In the genomic region with DNA sequence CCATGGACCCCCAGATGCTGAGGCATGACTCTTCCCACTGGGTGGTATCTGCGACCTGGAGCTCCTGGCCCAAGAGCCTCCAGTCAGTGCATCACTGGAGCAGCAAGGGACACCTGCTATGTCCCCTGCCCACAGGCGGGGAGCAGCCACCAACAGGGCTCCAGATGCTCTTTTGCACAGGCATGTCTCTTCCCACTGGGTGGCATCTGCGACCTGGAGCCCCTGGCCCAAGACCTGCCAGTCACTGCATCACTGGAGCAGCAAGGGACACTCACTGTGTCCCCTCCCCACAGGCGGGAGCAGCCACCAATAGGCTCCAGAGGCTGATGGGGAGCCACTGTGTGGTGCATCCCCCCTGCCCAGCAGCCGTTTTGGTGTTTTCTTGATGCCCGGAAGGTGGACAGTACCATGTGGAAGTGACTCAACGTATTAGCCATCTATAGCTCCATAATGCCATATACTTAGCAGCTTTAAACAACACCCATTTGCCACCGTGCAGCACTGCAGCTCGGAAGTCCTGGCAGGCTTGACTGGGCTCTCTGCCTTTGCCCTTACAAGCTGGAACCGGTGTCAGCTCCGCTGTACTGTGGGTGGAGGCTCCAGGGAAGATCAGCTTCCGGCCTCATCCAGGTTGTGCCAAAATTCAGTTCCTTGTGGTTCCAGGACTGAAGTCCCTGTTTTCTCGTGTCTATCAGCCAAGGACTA, we compare ENCODE assay signal across 19 cellular contexts.
DNase-seq lines count a peak whose midpoint lies in the region; ATAC-seq and TF ChIP-seq lines count a peak whose summit lies in the region.
"Had no signal": no experiment of that assay in that cellular context is flagged by ENCODE, and none has a peak within 500 bp of the region (broad histone marks: within the 10 kb centered on the region; RNA-seq: fewer than 3 reads in every experiment).

No MANE protein-coding gene starts in this region.

- H3K27ac ChIP-seq in coronary artery (no peak overlapping the region), osteoblast (ENCODE audit: low read depth, low read length) (no peak overlapping the region), upper lobe of right lung (no peak overlapping the region)
- H3K27ac ChIP-seq: A549 had no signal

- H3K36me3 ChIP-seq in osteoblast (ENCODE audit: insufficient read depth, low read length): no peaks in the 10 kb centered on the region
- no peaks in the 10 kb centered on the region for H3K36me3 ChIP-seq in upper lobe of right lung
- H3K36me3 ChIP-seq: HAP-1 had no signal

- H3K4me1 ChIP-seq in osteoblast (ENCODE audit: insufficient read depth, low read length): no peaks in the 10 kb centered on the region
- H3K4me1 ChIP-seq in upper lobe of right lung: no peaks in the 10 kb centered on the region
- H3K4me1 ChIP-seq: A549, HAP-1 had no signal

- no peak overlapping the region for H3K4me3 ChIP-seq in coronary artery
- no peak overlapping the region for H3K4me3 ChIP-seq in osteoblast (ENCODE audit: insufficient read depth, low read length)
- no peak overlapping the region for H3K4me3 ChIP-seq in upper lobe of right lung
- H3K4me3 ChIP-seq: A549, HAP-1 had no signal

- intact Hi-C loops in cardiac septum (cut with DNase I) (no loop called here), left ventricle myocardium superior (cut with micrococcal nuclease) (no loop called here), upper lobe of right lung (cut with DNase I) (no loop called here)

- H3K4me2 ChIP-seq in osteoblast (ENCODE audit: insufficient read depth, low read length): no peak overlapping the region
- H3K4me2 ChIP-seq: A549 had no signal

- ATAC-seq in left ventricle myocardium superior (no peak), upper lobe of right lung (no peak), HG02759 (IDR thresholded peaks at IDR 0.05; ENCODE audit: unreplicated experiment) (no peak)
- ATAC-seq: A549 had no signal

- H3K79me2 ChIP-seq in osteoblast (ENCODE audit: insufficient read depth, low read length): no peaks in the 10 kb centered on the region

- no peaks in the 10 kb centered on the region for H3K9me3 ChIP-seq in osteoblast (ENCODE audit: low read depth, low read length)
- no peaks in the 10 kb centered on the region for H3K9me3 ChIP-seq in upper lobe of right lung
- H3K9me3 ChIP-seq: HAP-1 had no signal

- no peaks in the 10 kb centered on the region for H4K20me1 ChIP-seq in osteoblast (ENCODE audit: insufficient read depth, low read length)

- no peak overlapping the region for H2AFZ ChIP-seq in osteoblast (ENCODE audit: low read length)

- H3K27me3 ChIP-seq in osteoblast (ENCODE audit: insufficient read depth, low read length) (no peaks in the 10 kb centered on the region), upper lobe of right lung (no peaks in the 10 kb centered on the region)

- peak; percentile 47 for DNase-seq in cardiac septum (ENCODE audit: low spot score)
- DNase-seq in left ventricle myocardium superior: no peak
- DNase-seq in coronary artery (ENCODE audit: low spot score): peak; percentile 57
- DNase-seq in osteoblast (ENCODE audit: insufficient read length, low spot score, missing footprints): peak; percentile 35
- DNase-seq in upper lobe of right lung: peak; percentile 51
- no peak for DNase-seq in middle frontal gyrus (ENCODE audit: extremely low spot score, low spot score)
- no peak for DNase-seq in kidney glomerular epithelial cell (lab: John Stamatoyannopoulos, UW)
- DNase-seq: CD4-positive, CD25-positive, alpha-beta regulatory T cell; DMS79 treated with DMSO at 0.1 percent for 48 hours; Karpas-422; NCI-H1694 treated with DMSO at 0.1 percent for 48 hours; NCI-H2081 treated with DMSO at 0.1 percent for 48 hours; NCI-H446; NCI-H526; OCI-M1; Right ventricle myocardium superior had no signal

- TF ChIP-seq CTCF in coronary artery (IDR thresholded peaks at IDR 0.05) (no peak), osteoblast (IDR thresholded peaks at IDR 0.05; ENCODE audit: extremely low read depth, low read depth, low read length) (no peak), upper lobe of right lung (IDR thresholded peaks at IDR 0.05) (no peak)

Comparison
In these comparisons a context has a peak if more than half of its experiments do, and no peak if none do; other contexts are left out.
1. DNase-seq: peak in cardiac septum (single experiment), coronary artery (single experiment), osteoblast (single experiment) and upper lobe of right lung (single experiment); none in left ventricle myocardium superior (single experiment), middle frontal gyrus (single experiment) and kidney glomerular epithelial cell (single experiment).